In the genomic region with DNA sequence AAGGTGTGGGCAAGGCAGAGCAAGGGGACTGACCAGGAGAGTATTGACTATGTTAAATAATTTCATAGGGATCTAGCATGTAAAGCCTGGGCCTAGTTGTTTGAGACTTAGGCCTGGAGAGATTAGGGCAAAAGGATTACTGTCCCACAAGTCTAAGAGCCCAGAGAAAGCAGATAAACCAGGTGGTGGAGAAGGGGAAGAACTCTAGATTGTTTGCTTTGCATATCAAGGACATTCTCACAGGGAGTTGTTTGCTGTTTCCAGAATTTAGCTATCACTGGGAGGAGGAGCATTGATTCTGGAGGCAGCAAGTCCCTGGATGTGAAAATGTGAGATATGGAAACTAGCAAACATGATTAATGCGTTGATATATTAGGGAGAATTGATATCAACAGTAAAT, we compare ENCODE assay signal across 14 cellular contexts.
A peak's percentile ranks its signal among the peaks of the same experiment; 100 is the strongest.
DNase-seq lines count a peak whose midpoint lies in the region; ATAC-seq and TF ChIP-seq lines count a peak whose summit lies in the region.
"Had no signal": no experiment of that assay in that cellular context is flagged by ENCODE, and none has a peak within 500 bp of the region (broad histone marks: within the 10 kb centered on the region; RNA-seq: fewer than 3 reads in every experiment).

No MANE protein-coding gene starts in this region.

- no peaks in the 10 kb centered on the region for H3K23me2 ChIP-seq in H9 (ENCODE audit: insufficient read length, low read depth, low read length, poor library complexity, severe bottlenecking)

- no peak overlapping the region for H3K9ac ChIP-seq in H9 (ENCODE audit: extremely low read depth, insufficient read length, low read length)
- no peak overlapping the region for H3K9ac ChIP-seq in endodermal cell (ENCODE audit: extremely low read depth, low read length, poor library complexity, severe bottlenecking)
- H3K9ac ChIP-seq in neural progenitor cell, result no peak overlapping the region

- no peak overlapping the region for H2AK5ac ChIP-seq in H9 (ENCODE audit: insufficient read length, low read length)

- H3K4me3 ChIP-seq in endodermal cell (ENCODE audit: low read length) (no peak overlapping the region), neural progenitor cell (no peak overlapping the region)
- H3K4me3 ChIP-seq: A549, GM12878 had no signal

- no peaks in the 10 kb centered on the region for H3F3A ChIP-seq in neural progenitor cell (ENCODE audit: low read depth)

- no peaks in the 10 kb centered on the region for H3K4me1 ChIP-seq in H9 (ENCODE audit: insufficient read depth, low read length)
- peaks cover 4% of the 10 kb centered on the region for H3K4me1 ChIP-seq in endodermal cell (ENCODE audit: control insufficient read depth, insufficient read depth, low read length)
- no peaks in the 10 kb centered on the region for H3K4me1 ChIP-seq in neural progenitor cell
- H3K4me1 ChIP-seq: A549, BE2C had no signal

- no peak overlapping the region for H3T11ph ChIP-seq in H9 (ENCODE audit: low read length)

- H3K79me2 ChIP-seq in H9 (ENCODE audit: insufficient read depth, low read length) (no peaks in the 10 kb centered on the region), neural progenitor cell (ENCODE audit: low read depth) (no peaks in the 10 kb centered on the region)

- H3K27me3 Mint-ChIP-seq in H9 (ENCODE audit: low read depth), result no peaks in the 10 kb centered on the region
- H3K27me3 Mint-ChIP-seq in endodermal cell (ENCODE audit: insufficient read depth), result no peaks in the 10 kb centered on the region
- no peaks in the 10 kb centered on the region for H3K27me3 Mint-ChIP-seq in neural progenitor cell (ENCODE audit: insufficient read depth, low read depth)
- H3K27me3 Mint-ChIP-seq: CD4-positive, alpha-beta memory T cell; IgD-negative memory B cell had no signal

- H4K91ac ChIP-seq in H9 (ENCODE audit: insufficient read length, low read depth, low read length), result no peak overlapping the region

- DNase-seq in H9 (no peak), NCI-H146 treated with DMSO at 0.1 percent for 48 hours (lab: John Stamatoyannopoulos, UW; ENCODE audit: unreplicated experiment) (peak; percentile 12), endodermal cell (no peak), neural progenitor cell (ENCODE audit: low spot score) (no peak), GM19238 (ENCODE audit: insufficient read length, low spot score) (no peak), GM20000 (ENCODE audit: low spot score) (no peak)
- DNase-seq: BE2C; CD4-positive, alpha-beta memory T cell; KG1 had no signal

- no CpG with 5 or more reads among the region's 1 CpG for WGBS in H9 (ENCODE audit: extremely low coverage, insufficient read length, low lambda C conversion rate)
- WGBS in endodermal cell (ENCODE audit: insufficient coverage in 1 of 2, insufficient read length in 1 of 2), 2 experiments, result 90% methylated on average over 1 of the region's 1 CpG; no CpG with 5 or more reads in 1 of the 2 experiments

- no peak for ATAC-seq in esophagus mucosa
- ATAC-seq: A549 had no signal

- H2BK12ac ChIP-seq in H9 (ENCODE audit: insufficient read length, low read depth, low read length), result no peak overlapping the region

- no peak overlapping the region for H3K18ac ChIP-seq in H9 (ENCODE audit: insufficient read length, low read depth, low read length)

- H2BK120ac ChIP-seq in H9 (ENCODE audit: low read depth, low read length, poor library complexity, severe bottlenecking), result no peak overlapping the region

- H3K4me1 Mint-ChIP-seq in H9, result peaks cover 15% of the 10 kb centered on the region in 2 experiments
- H3K4me1 Mint-ChIP-seq in endodermal cell, result peaks cover 28% of the 10 kb centered on the region
- peaks cover 9% of the 10 kb centered on the region for H3K4me1 Mint-ChIP-seq in neural progenitor cell
- H3K4me1 Mint-ChIP-seq: CD4-positive, alpha-beta memory T cell; IgD-negative memory B cell had no signal

- TF ChIP-seq CTCF in H9 (conservative IDR thresholded peaks at IDR 0.05) (no peak), endodermal cell (conservative IDR thresholded peaks at IDR 0.05) (no peak), neural progenitor cell (IDR thresholded peaks at IDR 0.05) (no peak), GM20000 (IDR thresholded peaks at IDR 0.05; ENCODE audit: extremely low read depth, missing control alignments) (no peak)

- H2AFZ ChIP-seq in H9 (ENCODE audit: low read length) (no peak overlapping the region), neural progenitor cell (replicated peaks) (peak overlapping the region; percentile 65)

- H4K20me1 ChIP-seq in H9 (ENCODE audit: control insufficient read depth, insufficient read depth, insufficient read length) (no peaks in the 10 kb centered on the region), neural progenitor cell (ENCODE audit: low read depth) (no peaks in the 10 kb centered on the region)

- H3K14ac ChIP-seq in H9 (ENCODE audit: insufficient read depth, low read length), result no peak overlapping the region

- peaks cover 0 to 4% (median 3%) of the 10 kb centered on the region in 3 experiments; a peak in 3 of 7 replicates for H3K36me3 Mint-ChIP-seq in H9 (ENCODE audit: insufficient read depth in 1 of 3, low read depth in 3 of 3)
- no peaks in the 10 kb centered on the region for H3K36me3 Mint-ChIP-seq in endodermal cell (ENCODE audit: low read depth)
- H3K36me3 Mint-ChIP-seq in neural progenitor cell, result no peaks in the 10 kb centered on the region
- H3K36me3 Mint-ChIP-seq: CD4-positive, alpha-beta memory T cell; IgD-negative memory B cell had no signal

- no peaks in the 10 kb centered on the region for H3K27me3 ChIP-seq in H9 (ENCODE audit: insufficient read depth, low read length)
- H3K27me3 ChIP-seq in endodermal cell (ENCODE audit: control insufficient read depth, insufficient read depth, low read length, poor library complexity, severe bottlenecking), result no peaks in the 10 kb centered on the region
- no peaks in the 10 kb centered on the region for H3K27me3 ChIP-seq in neural progenitor cell
- H3K27me3 ChIP-seq: BE2C had no signal

- no peak overlapping the region for H4K8ac ChIP-seq in H9 (replicated peaks; ENCODE audit: insufficient read length, low read depth, low read length)

- H3K9me3 Mint-ChIP-seq in H9 (peaks cover 0 to 3% of the 10 kb centered on the region in 2 experiments; a peak in 2 of 5 replicates), endodermal cell (no peaks in the 10 kb centered on the region), neural progenitor cell (peaks cover 3% of the 10 kb centered on the region)

- no peak overlapping the region for H2BK15ac ChIP-seq in H9 (ENCODE audit: low read depth, low read length)

- no peak overlapping the region for H3K27ac ChIP-seq in H9 (ENCODE audit: insufficient read length, low read depth, low read length)
- H3K27ac ChIP-seq in endodermal cell (ENCODE audit: low read depth, low read length), result no peak overlapping the region
- H3K27ac ChIP-seq in neural progenitor cell, result no peak overlapping the region
- H3K27ac ChIP-seq: A549, C4-2B had no signal

- H3K4me3 Mint-ChIP-seq in H9 (no peak overlapping the region), endodermal cell (no peak overlapping the region), neural progenitor cell (no peak overlapping the region)
- H3K4me3 Mint-ChIP-seq: CD4-positive, alpha-beta memory T cell; IgD-negative memory B cell had no signal

- H3K4me2 ChIP-seq in H9 (ENCODE audit: insufficient read depth, insufficient read length, low read length) (no peak overlapping the region), neural progenitor cell (no peak overlapping the region)
- H3K4me2 ChIP-seq: A549 had no signal

- no peak overlapping the region for H2BK5ac ChIP-seq in H9 (ENCODE audit: insufficient read length, low read length)

- H3K4ac ChIP-seq in H9 (ENCODE audit: low read depth, low read length), result no peak overlapping the region

- H2BK20ac ChIP-seq in H9 (ENCODE audit: low read depth, low read length, poor library complexity, severe bottlenecking), result no peak overlapping the region

- no peak overlapping the region for H3K56ac ChIP-seq in H9 (ENCODE audit: insufficient read length, low read depth, low read length)

- no peaks in the 10 kb centered on the region for H3K9me3 ChIP-seq in H9 (ENCODE audit: control insufficient read depth, low read depth, low read length)
- H3K9me3 ChIP-seq in endodermal cell (ENCODE audit: control insufficient read depth, low read length), result no peaks in the 10 kb centered on the region
- H3K9me3 ChIP-seq in neural progenitor cell (ENCODE audit: low read depth), result no peaks in the 10 kb centered on the region
- H3K9me3 ChIP-seq: A549, BE2C had no signal

- H3K36me3 ChIP-seq in endodermal cell (ENCODE audit: control insufficient read depth, insufficient read depth, low read length) (no peaks in the 10 kb centered on the region), neural progenitor cell (no peaks in the 10 kb centered on the region)
- H3K36me3 ChIP-seq: BE2C had no signal

- no peak overlapping the region for H3K23ac ChIP-seq in H9 (ENCODE audit: insufficient read length, low read depth, low read length)

- H3K27ac Mint-ChIP-seq in H9, result peak overlapping the region in 2 of 3 experiments; percentile 3 to 36; a peak in 4 of 7 replicates
- peak overlapping the region; percentile 4 for H3K27ac Mint-ChIP-seq in endodermal cell
- H3K27ac Mint-ChIP-seq in neural progenitor cell, result no peak overlapping the region
- H3K27ac Mint-ChIP-seq: CD4-positive, alpha-beta memory T cell; IgD-negative memory B cell had no signal

- no peak overlapping the region for H4K5ac ChIP-seq in H9 (ENCODE audit: insufficient read length, low read depth, low read length)

- H3K79me1 ChIP-seq in H9 (ENCODE audit: insufficient read depth, low read depth, low read length, poor library complexity, severe bottlenecking), result no peaks in the 10 kb centered on the region
